In the genomic region with DNA sequence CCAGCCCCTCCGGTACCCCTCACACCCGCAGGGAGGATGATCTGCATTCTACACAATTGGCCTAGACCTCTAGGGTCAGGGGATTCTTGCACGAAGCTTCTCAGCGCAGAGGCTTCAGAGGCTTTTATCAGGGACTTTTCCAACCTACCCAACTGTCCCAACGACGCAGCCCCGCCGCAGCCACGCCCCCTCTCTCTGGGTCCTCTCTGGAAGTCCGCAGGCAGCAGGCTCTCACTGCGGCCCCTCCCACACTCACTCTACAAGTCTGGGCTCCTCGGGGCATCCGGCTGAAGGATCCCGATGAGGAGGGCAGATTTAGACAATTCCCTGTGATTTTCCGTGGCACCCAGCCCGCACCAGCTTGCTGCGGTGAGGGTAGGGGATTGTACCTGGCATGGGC, we compare ENCODE assay signal across 22 cellular contexts. TPM values are rescaled to one million over a fixed set of nuclear protein-coding genes. Genes with fewer than 3 reads are reported as not detected.
DNase-seq lines count a peak whose midpoint lies in the region; ATAC-seq and TF ChIP-seq lines count a peak whose summit lies in the region.
"Had no signal": no experiment of that assay in that cellular context is flagged by ENCODE, and none has a peak within 500 bp of the region (broad histone marks: within the 10 kb centered on the region; RNA-seq: fewer than 3 reads in every experiment).

No MANE protein-coding gene starts in this region.

- TF ChIP-seq CTCF in testis (IDR thresholded peaks at IDR 0.05) = no peak
- no peak for TF ChIP-seq CTCF in activated CD8-positive, alpha-beta T cell treated with anti-CD3 and anti-CD28 coated beads for 36 hours (IDR thresholded peaks at IDR 0.05)

- no peak overlapping the region for H3K27ac Mint-ChIP-seq in activated CD8-positive, alpha-beta T cell treated with anti-CD3 and anti-CD28 coated beads for 36 hours
- H3K27ac Mint-ChIP-seq: activated T-helper 2 cell treated with anti-CD3 and anti-CD28 coated beads, Interferon-gamma antibody, Interleukin-2, Interleukin-4, amounts not matched to agents 10 μg/mL and 5 μg/mL and 100 μg/mL, durations not matched to agents 14 hours and 24 hours and 36 hours; memory B cell; nephron; stimulated activated naive CD8-positive, alpha-beta T cell treated with anti-CD3 and anti-CD28 coated beads, Interleukin-15, amount 100 ng/mL, for 72 hours had no signal

- ATAC-seq in activated CD8-positive, alpha-beta T cell treated with anti-CD3 and anti-CD28 coated beads for 36 hours = no peak
- ATAC-seq: activated CD4-positive, CD25-positive, alpha-beta regulatory T cell treated with anti-CD3 and anti-CD28 coated beads, Interleukin-2, amount 50 U/mL, for 24 hours; stimulated activated naive CD8-positive, alpha-beta T cell treated with anti-CD3 and anti-CD28 coated beads, Interleukin-15, amount 100 ng/mL, for 72 hours had no signal

- H3K36me3 ChIP-seq in testis (ENCODE audit: low read depth, missing control alignments) = no peaks in the 10 kb centered on the region
- H3K36me3 ChIP-seq in MG63 = no peaks in the 10 kb centered on the region
- H3K36me3 ChIP-seq: adrenal gland, BLaER1, right atrium auricular region had no signal

- intact Hi-C loops in testis (cut with DNase I; ENCODE audit: low total_unique reads) = no loop called here
- intact Hi-C loops in activated CD8-positive, alpha-beta T cell treated with anti-CD3 and anti-CD28 coated beads for 36 hours (cut with micrococcal nuclease) = no loop called here

- no peak overlapping the region for H3K4me3 Mint-ChIP-seq in activated CD8-positive, alpha-beta T cell treated with anti-CD3 and anti-CD28 coated beads for 36 hours
- H3K4me3 Mint-ChIP-seq: central memory CD8-positive, alpha-beta T cell; memory B cell; nephron; stimulated activated naive CD8-positive, alpha-beta T cell treated with anti-CD3 and anti-CD28 coated beads, Interleukin-15, amount 100 ng/mL, for 72 hours had no signal

- POLR2A ChIA-PET in activated CD8-positive, alpha-beta T cell treated with anti-CD3 and anti-CD28 coated beads for 36 hours (lab: Charles Lee) = no interaction called here

- H3K4me3 ChIP-seq in testis = no peak overlapping the region
- H3K4me3 ChIP-seq in MG63 = no peak overlapping the region
- H3K4me3 ChIP-seq: adrenal gland, BLaER1, right atrium auricular region had no signal

- H3K36me3 Mint-ChIP-seq in activated CD8-positive, alpha-beta T cell treated with anti-CD3 and anti-CD28 coated beads for 36 hours (ENCODE audit: low read depth) = no peaks in the 10 kb centered on the region

- DNase-seq in NCI-H82 (lab: John Stamatoyannopoulos, UW) (peak; percentile 16), NCI-H82 treated with DMSO at 0.1 percent for 48 hours (lab: John Stamatoyannopoulos, UW; ENCODE audit: unreplicated experiment) (no peak), ecto neural progenitor cell (ENCODE audit: low spot score) (peak; percentile 78), islet precursor cell (peak; percentile 83), testis (peak; percentile 64), amygdala (lab: John Stamatoyannopoulos, UW) (no peak), MG63 (no peak)
- DNase-seq in activated CD8-positive, alpha-beta T cell treated with anti-CD3 and anti-CD28 coated beads for 36 hours = no peak
- DNase-seq: adrenal gland; effector memory CD4-positive, alpha-beta T cell; GOT3; NCI-H1436; SHP77 treated with DMSO at 0.1 percent for 48 hours; stimulated activated naive CD8-positive, alpha-beta T cell treated with anti-CD3 and anti-CD28 coated beads, Interleukin-15, amount 100 ng/mL, for 72 hours had no signal

- H3K27ac ChIP-seq in testis = no peak overlapping the region
- H3K27ac ChIP-seq: adrenal gland, BLaER1, right atrium auricular region had no signal

- no peaks in the 10 kb centered on the region for H3K27me3 ChIP-seq in testis
- no peaks in the 10 kb centered on the region for H3K27me3 ChIP-seq in MG63
- H3K27me3 ChIP-seq: right atrium auricular region had no signal

- no peak for TF ChIP-seq POLR2A in testis (IDR thresholded peaks at IDR 0.05)

- H3K27me3 Mint-ChIP-seq in activated CD8-positive, alpha-beta T cell treated with anti-CD3 and anti-CD28 coated beads for 36 hours = peaks cover 31% of the 10 kb centered on the region

- CTCF ChIA-PET in activated CD8-positive, alpha-beta T cell treated with anti-CD3 and anti-CD28 coated beads for 36 hours (lab: Charles Lee) = interaction anchor here (1.0 kb wide), 1 partner anchor 17 kb away, joined by 3 read pairs; no protein-coding TSS in a partner anchor

- H3K4me1 Mint-ChIP-seq in activated CD8-positive, alpha-beta T cell treated with anti-CD3 and anti-CD28 coated beads for 36 hours (ENCODE audit: low read depth) = no peaks in the 10 kb centered on the region

- no peaks in the 10 kb centered on the region for H3K9me3 ChIP-seq in testis
- H3K9me3 ChIP-seq in MG63 = no peaks in the 10 kb centered on the region
- H3K9me3 ChIP-seq: adrenal gland, right atrium auricular region had no signal

- H3K9me3 Mint-ChIP-seq in activated CD8-positive, alpha-beta T cell treated with anti-CD3 and anti-CD28 coated beads for 36 hours = no peaks in the 10 kb centered on the region
- H3K9me3 Mint-ChIP-seq: activated T-helper 2 cell treated with anti-CD3 and anti-CD28 coated beads, Interferon-gamma antibody, Interleukin-2, Interleukin-4, amounts not matched to agents 10 μg/mL and 5 μg/mL and 100 μg/mL, durations not matched to agents 14 hours and 24 hours and 36 hours; central memory CD8-positive, alpha-beta T cell; nephron; stimulated activated naive CD8-positive, alpha-beta T cell treated with anti-CD3 and anti-CD28 coated beads, Interleukin-15, amount 100 ng/mL, for 72 hours had no signal

- 22 to 37% methylated on average over 2 to 17 of the region's 17 CpGs for WGBS in testis, 2 donors

- no peaks in the 10 kb centered on the region for H3K4me1 ChIP-seq in testis
- H3K4me1 ChIP-seq: adrenal gland, BLaER1, right atrium auricular region had no signal

RNA-seq across cellular contexts. Expression of a gene that starts 6.0 kb away (rescaled TPM):
- total RNA-seq in testis = 10 to 100 TPM in 1 of 2 donors, 1 to 10 TPM in 1; 1.7 to 11.5 TPM
- polyA plus RNA-seq in testis (ENCODE audit: insufficient read depth, low read depth, low replicate concordance) = 1.4 TPM
- total RNA-seq in activated CD8-positive, alpha-beta T cell treated with anti-CD3 and anti-CD28 coated beads for 36 hours = not detected
- 0.10 TPM in 1 of 2 replicates, not detected in the other for total RNA-seq in MG63 (2014; rRNA removed; shearing (Covaris generic); ENCODE audit: low replicate concordance)
- total RNA-seq: activated T-helper 2 cell treated with anti-CD3 and anti-CD28 coated beads, Interferon-gamma antibody, Interleukin-2, Interleukin-4, amounts not matched to agents 10 μg/mL and 5 μg/mL and 100 μg/mL, durations not matched to agents 14 hours and 24 hours and 36 hours; right atrium auricular region; T-helper 2 cell treated with Interferon-gamma antibody and Interleukin-4, amounts not matched to agents 100 ng/mL and 5 ng/mL, for 36 hours had no signal

Comparison
In these comparisons a context has a peak if more than half of its experiments do, and no peak if none do; other contexts are left out.
1. DNase-seq: peak in NCI-H82 (single experiment), ecto neural progenitor cell (single experiment), islet precursor cell (single experiment) and testis (single experiment); none in NCI-H82 treated with DMSO at 0.1 percent for 48 hours (single experiment), amygdala (0 of 56), activated CD8-positive, alpha-beta T cell treated with anti-CD3 and anti-CD28 coated beads for 36 hours (single experiment) and MG63 (single experiment).